In the genomic region with DNA sequence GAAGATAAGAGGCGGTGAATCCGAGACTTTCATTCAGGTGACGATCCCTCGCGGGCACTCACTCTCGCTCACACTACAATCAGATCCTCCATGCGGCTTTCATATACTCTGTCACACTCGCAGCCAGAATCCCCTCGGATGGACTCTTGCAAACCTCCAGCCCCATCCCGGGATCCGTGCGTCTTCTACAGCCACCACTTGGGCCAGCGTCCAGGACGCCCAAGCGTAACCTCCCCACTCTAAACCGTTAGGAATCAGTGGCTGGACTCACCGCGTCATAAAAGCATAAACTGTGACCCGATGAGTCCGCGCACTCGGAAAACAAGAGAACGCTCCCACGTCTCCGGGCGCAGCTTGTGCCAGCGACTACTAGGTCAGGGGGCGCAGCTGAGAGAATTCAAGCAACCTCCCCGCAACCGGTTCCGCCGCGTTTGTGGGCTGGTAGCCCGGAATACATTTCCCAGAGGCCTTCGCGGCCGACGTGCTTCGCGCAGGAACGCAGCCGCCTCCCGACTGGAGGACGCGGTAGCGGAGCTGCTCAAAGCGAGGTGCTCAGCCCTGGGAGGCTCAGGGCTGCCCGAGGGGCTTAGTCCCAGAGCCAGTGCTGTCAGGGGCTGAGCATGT, we compare ENCODE assay signal across 8 cellular contexts. TPM values are rescaled to one million over a fixed set of nuclear protein-coding genes. Genes with fewer than 3 reads are reported as not detected.
DNase-seq lines count a peak whose midpoint lies in the region; ATAC-seq and FAIRE-seq lines count a peak whose summit lies in the region.

No MANE protein-coding gene starts in this region.

- intact Hi-C loops in CD4-positive, alpha-beta memory T cell (cut with micrococcal nuclease), result loop anchor here (1.0 to 5.0 kb wide), 4 partner anchors 37 to 375 kb away; a partner anchor contains a TSS

- no peaks in the 10 kb centered on the region for H3K27me3 ChIP-seq in CD4-positive, alpha-beta memory T cell (ENCODE audit: insufficient read depth, low read length)
- no peaks in the 10 kb centered on the region for H3K27me3 ChIP-seq in small intestine (ENCODE audit: control insufficient read depth in 2 of 2, insufficient read depth in 2 of 2, low read length in 2 of 2)

- H3K4me1 ChIP-seq in CD4-positive, alpha-beta memory T cell (ENCODE audit: insufficient read depth, low read length), result peaks cover 6% of the 10 kb centered on the region
- H3K4me1 ChIP-seq in small intestine (ENCODE audit: control insufficient read depth in 2 of 2, insufficient read depth in 1 of 2, low read depth in 1 of 2, low read length in 1 of 2), result no peaks in the 10 kb centered on the region

- H3K4me3 Mint-ChIP-seq in CD4-positive, alpha-beta memory T cell, result peak overlapping the region; percentile 84 to 98 (median 95)
- H3K4me3 Mint-ChIP-seq in central memory CD8-positive, alpha-beta T cell, result peak overlapping the region; percentile 96

- FAIRE-seq in small intestine (lab: Jason Lieb, UNC), result no peak

- peak; percentile 95 for ATAC-seq in central memory CD8-positive, alpha-beta T cell (replicated peaks; ENCODE audit: extremely low read depth, poor library complexity, severe bottlenecking)
- ATAC-seq in GM18519 (IDR thresholded peaks at IDR 0.05; ENCODE audit: low FRiP score, unreplicated experiment), result no peak

- POLR2A ChIA-PET in CD4-positive, alpha-beta memory T cell (lab: Charles Lee; ENCODE audit: partially characterized antibody), result interaction anchor here (0.5 to 2.2 kb wide), 12 partner anchors 28 to 1119 kb away, joined by 3 to 16 read pairs (median 6); a partner anchor contains a TSS

- peaks cover 0 to 8% of the 10 kb centered on the region in 2 donors for H3K9me3 ChIP-seq in CD4-positive, alpha-beta memory T cell (ENCODE audit: control insufficient read depth in 1 of 2, low read length in 2 of 2)
- peaks cover 2% of the 10 kb centered on the region for H3K9me3 ChIP-seq in small intestine (ENCODE audit: control insufficient read depth, low read depth)

- H3K36me3 ChIP-seq in CD4-positive, alpha-beta memory T cell (ENCODE audit: insufficient read depth, low read length), result no peaks in the 10 kb centered on the region
- no peaks in the 10 kb centered on the region for H3K36me3 ChIP-seq in small intestine (ENCODE audit: control insufficient read depth in 2 of 2, insufficient read depth in 2 of 2, low read length in 2 of 2)

- peak overlapping the region; percentile 79 to 97 (median 93) for H3K27ac Mint-ChIP-seq in CD4-positive, alpha-beta memory T cell
- H3K27ac Mint-ChIP-seq in central memory CD8-positive, alpha-beta T cell (ENCODE audit: low read depth), result peak overlapping the region; percentile 99

- peak overlapping the region; percentile 61 to 80 for H3K4me3 ChIP-seq in CD4-positive, alpha-beta memory T cell (ENCODE audit: low read length in 2 of 2)
- H3K4me3 ChIP-seq in small intestine (ENCODE audit: low read depth in 1 of 2, low read length in 2 of 2), result peak overlapping the region; percentile 42 to 51

- DNase-seq in CD4-positive, alpha-beta memory T cell, result peak; percentile 70 to 78 (median 73)
- DNase-seq in KG1 (lab: John Stamatoyannopoulos, UW) (peak; percentile 45), iris pigment epithelial cell (ENCODE audit: low read depth) (peak; percentile 94), small intestine (peak; percentile 54), NCI-H2107 (lab: John Stamatoyannopoulos, UW) (no peak)
- peak; percentile 72 for DNase-seq in activated CD4-positive, alpha-beta T cell treated with anti-CD3 and anti-CD28 coated beads for 1 hour
- peak; percentile 60 for DNase-seq in central memory CD8-positive, alpha-beta T cell (ENCODE audit: low spot score in 2 of 2)

- peak overlapping the region; percentile 49 for H3K27ac ChIP-seq in CD4-positive, alpha-beta memory T cell (ENCODE audit: low read depth, low read length)
- H3K27ac ChIP-seq in small intestine (ENCODE audit: low read depth in 1 of 2, low read length in 1 of 2), result peak overlapping the region in 1 of 2 donors; percentile 78

- H3K27me3 Mint-ChIP-seq in CD4-positive, alpha-beta memory T cell, result no peaks in the 10 kb centered on the region
- no peaks in the 10 kb centered on the region for H3K27me3 Mint-ChIP-seq in central memory CD8-positive, alpha-beta T cell

- CTCF ChIA-PET in CD4-positive, alpha-beta memory T cell (lab: Charles Lee; ENCODE audit: partially characterized antibody), result interaction anchor here (0.5 to 1.6 kb wide), 3 partner anchors 9 to 43 kb away, joined by 3 to 4 read pairs (median 3); a partner anchor contains a TSS

- peaks cover 4 to 22% (median 10%) of the 10 kb centered on the region in 4 donors for H3K4me1 Mint-ChIP-seq in CD4-positive, alpha-beta memory T cell
- H3K4me1 Mint-ChIP-seq in central memory CD8-positive, alpha-beta T cell, result peaks cover 7% of the 10 kb centered on the region

- peaks cover 13 to 19% of the 10 kb centered on the region in 2 donors for H3K36me3 Mint-ChIP-seq in CD4-positive, alpha-beta memory T cell
- peaks cover 4% of the 10 kb centered on the region for H3K36me3 Mint-ChIP-seq in central memory CD8-positive, alpha-beta T cell (ENCODE audit: insufficient read depth)

- peaks cover 0 to 32% (median 11%) of the 10 kb centered on the region in 8 donors for H3K9me3 Mint-ChIP-seq in CD4-positive, alpha-beta memory T cell
- peaks cover 3% of the 10 kb centered on the region for H3K9me3 Mint-ChIP-seq in central memory CD8-positive, alpha-beta T cell

- WGBS in small intestine, 3 donors, result 1 to 9% (median 7%) methylated on average over 45 to 48 of the region's 48 CpGs

RNA-seq across cellular contexts. Expression of a gene that starts 27.6 kb away (rescaled TPM):
- total RNA-seq in CD4-positive, alpha-beta memory T cell, result 10 to 100 TPM; 11.8 to 13.0 TPM
- polyA plus RNA-seq in CD4-positive, alpha-beta memory T cell, result 1 to 10 TPM; 5.4 to 7.6 TPM
- 1 to 10 TPM; 1.1 to 2.2 (median 2.0) TPM for polyA plus RNA-seq in small intestine

RNA-seq across cellular contexts. Expression of a gene that starts 36.7 kb away (rescaled TPM):
- total RNA-seq in CD4-positive, alpha-beta memory T cell, result 10 to 100 TPM; 21.8 to 24.4 TPM
- 1 to 10 TPM; 1.4 to 2.7 TPM for polyA plus RNA-seq in CD4-positive, alpha-beta memory T cell
- 1 to 10 TPM in 1 of 3 donors, under 1 TPM in 2; 0.27 to 4.4 (median 0.45) TPM for polyA plus RNA-seq in small intestine
